In the genomic region with DNA sequence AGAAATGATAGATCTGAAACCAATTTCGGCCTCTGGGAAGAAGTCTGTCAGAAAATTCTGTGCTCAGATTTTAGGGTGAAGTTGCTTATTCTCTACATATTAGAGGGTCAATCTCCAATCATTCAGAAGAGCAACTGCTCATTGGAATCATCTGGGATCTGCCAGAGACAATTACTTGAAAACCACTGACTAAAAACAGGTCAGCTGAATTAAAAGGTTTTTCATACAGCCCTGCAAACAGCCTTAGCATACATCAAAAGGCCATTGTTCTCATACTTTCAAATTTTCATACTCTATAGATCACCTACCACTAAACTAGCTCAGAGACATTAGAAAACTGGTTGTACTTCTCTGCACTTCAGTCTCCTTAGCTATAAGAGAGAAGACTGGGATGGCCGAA, we compare ENCODE assay signal across 2 cellular contexts.
A peak's percentile ranks its signal among the peaks of the same experiment; 100 is the strongest.
TF ChIP-seq lines count a peak whose summit lies in the region.

No MANE protein-coding gene starts in this region.

TF ChIP-seq in GM23338, 12 proteins besides CTCF, POLR2A, EP300 and RAD21 (continued from another document):
- TF ChIP-seq, protein P1, sequence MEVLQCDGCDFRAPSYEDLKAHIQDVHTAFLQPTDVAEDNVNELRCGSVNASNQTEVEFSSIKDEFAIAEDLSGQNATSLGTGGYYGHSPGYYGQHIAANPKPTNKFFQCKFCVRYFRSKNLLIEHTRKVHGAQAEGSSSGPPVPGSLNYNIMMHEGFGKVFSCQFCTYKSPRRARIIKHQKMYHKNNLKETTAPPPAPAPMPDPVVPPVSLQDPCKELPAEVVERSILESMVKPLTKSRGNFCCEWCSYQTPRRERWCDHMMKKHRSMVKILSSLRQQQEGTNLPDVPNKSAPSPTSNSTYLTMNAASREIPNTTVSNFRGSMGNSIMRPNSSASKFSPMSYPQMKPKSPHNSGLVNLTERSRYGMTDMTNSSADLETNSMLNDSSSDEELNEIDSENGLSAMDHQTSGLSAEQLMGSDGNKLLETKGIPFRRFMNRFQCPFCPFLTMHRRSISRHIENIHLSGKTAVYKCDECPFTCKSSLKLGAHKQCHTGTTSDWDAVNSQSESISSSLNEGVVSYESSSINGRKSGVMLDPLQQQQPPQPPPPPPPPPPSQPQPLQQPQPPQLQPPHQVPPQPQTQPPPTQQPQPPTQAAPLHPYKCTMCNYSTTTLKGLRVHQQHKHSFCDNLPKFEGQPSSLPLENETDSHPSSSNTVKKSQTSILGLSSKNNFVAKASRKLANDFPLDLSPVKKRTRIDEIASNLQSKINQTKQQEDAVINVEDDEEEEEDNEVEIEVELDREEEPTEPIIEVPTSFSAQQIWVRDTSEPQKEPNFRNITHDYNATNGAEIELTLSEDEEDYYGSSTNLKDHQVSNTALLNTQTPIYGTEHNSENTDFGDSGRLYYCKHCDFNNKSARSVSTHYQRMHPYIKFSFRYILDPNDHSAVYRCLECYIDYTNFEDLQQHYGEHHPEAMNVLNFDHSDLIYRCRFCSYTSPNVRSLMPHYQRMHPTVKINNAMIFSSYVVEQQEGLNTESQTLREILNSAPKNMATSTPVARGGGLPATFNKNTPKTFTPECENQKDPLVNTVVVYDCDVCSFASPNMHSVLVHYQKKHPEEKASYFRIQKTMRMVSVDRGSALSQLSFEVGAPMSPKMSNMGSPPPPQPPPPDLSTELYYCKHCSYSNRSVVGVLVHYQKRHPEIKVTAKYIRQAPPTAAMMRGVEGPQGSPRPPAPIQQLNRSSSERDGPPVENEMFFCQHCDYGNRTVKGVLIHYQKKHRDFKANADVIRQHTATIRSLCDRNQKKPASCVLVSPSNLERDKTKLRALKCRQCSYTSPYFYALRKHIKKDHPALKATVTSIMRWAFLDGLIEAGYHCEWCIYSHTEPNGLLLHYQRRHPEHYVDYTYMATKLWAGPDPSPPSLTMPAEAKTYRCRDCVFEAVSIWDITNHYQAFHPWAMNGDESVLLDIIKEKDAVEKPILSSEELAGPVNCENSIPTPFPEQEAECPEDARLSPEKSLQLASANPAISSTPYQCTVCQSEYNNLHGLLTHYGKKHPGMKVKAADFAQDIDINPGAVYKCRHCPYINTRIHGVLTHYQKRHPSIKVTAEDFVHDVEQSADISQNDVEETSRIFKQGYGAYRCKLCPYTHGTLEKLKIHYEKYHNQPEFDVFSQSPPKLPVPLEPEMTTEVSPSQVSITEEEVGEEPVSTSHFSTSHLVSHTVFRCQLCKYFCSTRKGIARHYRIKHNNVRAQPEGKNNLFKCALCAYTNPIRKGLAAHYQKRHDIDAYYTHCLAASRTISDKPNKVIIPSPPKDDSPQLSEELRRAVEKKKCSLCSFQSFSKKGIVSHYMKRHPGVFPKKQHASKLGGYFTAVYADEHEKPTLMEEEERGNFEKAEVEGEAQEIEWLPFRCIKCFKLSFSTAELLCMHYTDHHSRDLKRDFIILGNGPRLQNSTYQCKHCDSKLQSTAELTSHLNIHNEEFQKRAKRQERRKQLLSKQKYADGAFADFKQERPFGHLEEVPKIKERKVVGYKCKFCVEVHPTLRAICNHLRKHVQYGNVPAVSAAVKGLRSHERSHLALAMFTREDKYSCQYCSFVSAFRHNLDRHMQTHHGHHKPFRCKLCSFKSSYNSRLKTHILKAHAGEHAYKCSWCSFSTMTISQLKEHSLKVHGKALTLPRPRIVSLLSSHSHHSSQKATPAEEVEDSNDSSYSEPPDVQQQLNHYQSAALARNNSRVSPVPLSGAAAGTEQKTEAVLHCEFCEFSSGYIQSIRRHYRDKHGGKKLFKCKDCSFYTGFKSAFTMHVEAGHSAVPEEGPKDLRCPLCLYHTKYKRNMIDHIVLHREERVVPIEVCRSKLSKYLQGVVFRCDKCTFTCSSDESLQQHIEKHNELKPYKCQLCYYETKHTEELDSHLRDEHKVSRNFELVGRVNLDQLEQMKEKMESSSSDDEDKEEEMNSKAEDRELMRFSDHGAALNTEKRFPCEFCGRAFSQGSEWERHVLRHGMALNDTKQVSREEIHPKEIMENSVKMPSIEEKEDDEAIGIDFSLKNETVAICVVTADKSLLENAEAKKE (CRISPR knock-in tag; IDR thresholded peaks at IDR 0.05) = no peak
- TF ChIP-seq EZH2 (IDR thresholded peaks at IDR 0.05; ENCODE audit: low read depth, unreplicated experiment) = no peak
- TF ChIP-seq, protein P2, sequence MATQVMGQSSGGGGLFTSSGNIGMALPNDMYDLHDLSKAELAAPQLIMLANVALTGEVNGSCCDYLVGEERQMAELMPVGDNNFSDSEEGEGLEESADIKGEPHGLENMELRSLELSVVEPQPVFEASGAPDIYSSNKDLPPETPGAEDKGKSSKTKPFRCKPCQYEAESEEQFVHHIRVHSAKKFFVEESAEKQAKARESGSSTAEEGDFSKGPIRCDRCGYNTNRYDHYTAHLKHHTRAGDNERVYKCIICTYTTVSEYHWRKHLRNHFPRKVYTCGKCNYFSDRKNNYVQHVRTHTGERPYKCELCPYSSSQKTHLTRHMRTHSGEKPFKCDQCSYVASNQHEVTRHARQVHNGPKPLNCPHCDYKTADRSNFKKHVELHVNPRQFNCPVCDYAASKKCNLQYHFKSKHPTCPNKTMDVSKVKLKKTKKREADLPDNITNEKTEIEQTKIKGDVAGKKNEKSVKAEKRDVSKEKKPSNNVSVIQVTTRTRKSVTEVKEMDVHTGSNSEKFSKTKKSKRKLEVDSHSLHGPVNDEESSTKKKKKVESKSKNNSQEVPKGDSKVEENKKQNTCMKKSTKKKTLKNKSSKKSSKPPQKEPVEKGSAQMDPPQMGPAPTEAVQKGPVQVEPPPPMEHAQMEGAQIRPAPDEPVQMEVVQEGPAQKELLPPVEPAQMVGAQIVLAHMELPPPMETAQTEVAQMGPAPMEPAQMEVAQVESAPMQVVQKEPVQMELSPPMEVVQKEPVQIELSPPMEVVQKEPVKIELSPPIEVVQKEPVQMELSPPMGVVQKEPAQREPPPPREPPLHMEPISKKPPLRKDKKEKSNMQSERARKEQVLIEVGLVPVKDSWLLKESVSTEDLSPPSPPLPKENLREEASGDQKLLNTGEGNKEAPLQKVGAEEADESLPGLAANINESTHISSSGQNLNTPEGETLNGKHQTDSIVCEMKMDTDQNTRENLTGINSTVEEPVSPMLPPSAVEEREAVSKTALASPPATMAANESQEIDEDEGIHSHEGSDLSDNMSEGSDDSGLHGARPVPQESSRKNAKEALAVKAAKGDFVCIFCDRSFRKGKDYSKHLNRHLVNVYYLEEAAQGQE (IDR thresholded peaks at IDR 0.05; ENCODE audit: unreplicated experiment) = no peak

TF ChIP-seq in SK-N-SH, 30 proteins besides CTCF, POLR2A, EP300 and RAD21 (continued from another document):
- TF ChIP-seq, protein P2 (IDR thresholded peaks at IDR 0.05; ENCODE audit: low read depth, low read length) = no peak
- TF ChIP-seq MEF2A (IDR thresholded peaks at IDR 0.05; ENCODE audit: borderline replicate concordance, low read depth) = no peak
- no peak for TF ChIP-seq YY1 (IDR thresholded peaks at IDR 0.05; ENCODE audit: low read depth)
- TF ChIP-seq ELF1 (IDR thresholded peaks at IDR 0.05) = no peak
- TF ChIP-seq, protein P3, sequence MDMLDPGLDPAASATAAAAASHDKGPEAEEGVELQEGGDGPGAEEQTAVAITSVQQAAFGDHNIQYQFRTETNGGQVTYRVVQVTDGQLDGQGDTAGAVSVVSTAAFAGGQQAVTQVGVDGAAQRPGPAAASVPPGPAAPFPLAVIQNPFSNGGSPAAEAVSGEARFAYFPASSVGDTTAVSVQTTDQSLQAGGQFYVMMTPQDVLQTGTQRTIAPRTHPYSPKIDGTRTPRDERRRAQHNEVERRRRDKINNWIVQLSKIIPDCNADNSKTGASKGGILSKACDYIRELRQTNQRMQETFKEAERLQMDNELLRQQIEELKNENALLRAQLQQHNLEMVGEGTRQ (IDR thresholded peaks at IDR 0.05; ENCODE audit: borderline replicate concordance, low read depth, low read length) = no peak
- TF ChIP-seq TCF12 (IDR thresholded peaks at IDR 0.05) = peak; percentile 96
- TF ChIP-seq CHD2 (IDR thresholded peaks at IDR 0.05; ENCODE audit: low read length, partially characterized antibody) = no peak
- no peak for TF ChIP-seq SMC3 (IDR thresholded peaks at IDR 0.05; ENCODE audit: low read depth, low read length)
- TF ChIP-seq JUND (IDR thresholded peaks at IDR 0.05) = peak; percentile 33; the same call in 1 of the 2 replicates
- no peak for TF ChIP-seq RXRA (IDR thresholded peaks at IDR 0.05; ENCODE audit: borderline replicate concordance, low read depth)
- TF ChIP-seq SIN3A (IDR thresholded peaks at IDR 0.05; ENCODE audit: borderline replicate concordance, low read depth, low read length) = no peak
- no peak for TF ChIP-seq NRF1 (IDR thresholded peaks at IDR 0.05; ENCODE audit: low read depth, low read length)
- no peak for TF ChIP-seq EZH2phosphoT487 (IDR thresholded peaks at IDR 0.05; ENCODE audit: borderline replicate concordance, low read depth)
- TF ChIP-seq POLR2AphosphoS5 (IDR thresholded peaks at IDR 0.05; ENCODE audit: low read depth, low read length) = peak; percentile 62; the same call in 1 of the 2 replicates
- TF ChIP-seq, protein P4, sequence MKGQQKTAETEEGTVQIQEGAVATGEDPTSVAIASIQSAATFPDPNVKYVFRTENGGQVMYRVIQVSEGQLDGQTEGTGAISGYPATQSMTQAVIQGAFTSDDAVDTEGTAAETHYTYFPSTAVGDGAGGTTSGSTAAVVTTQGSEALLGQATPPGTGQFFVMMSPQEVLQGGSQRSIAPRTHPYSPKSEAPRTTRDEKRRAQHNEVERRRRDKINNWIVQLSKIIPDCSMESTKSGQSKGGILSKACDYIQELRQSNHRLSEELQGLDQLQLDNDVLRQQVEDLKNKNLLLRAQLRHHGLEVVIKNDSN (IDR thresholded peaks at IDR 0.05; ENCODE audit: borderline replicate concordance, low read depth) = no peak
- no peak for TF ChIP-seq RCOR1 (IDR thresholded peaks at IDR 0.05; ENCODE audit: low read length)
- no peak for TF ChIP-seq MXI1 (IDR thresholded peaks at IDR 0.05; ENCODE audit: low read depth, low read length)
- TF ChIP-seq RFX5 (IDR thresholded peaks at IDR 0.05; ENCODE audit: low read length) = no peak
- TF ChIP-seq GATA2 (CRISPR knock-in tag; IDR thresholded peaks at IDR 0.05) = no peak
- no peak for TF ChIP-seq FOXM1 (IDR thresholded peaks at IDR 0.05; ENCODE audit: low read depth)
TF ChIP-seq in SK-N-SH: peak in this region for 5.
